Comparison of ENCODE assay signal across 1 cellular context in the genomic region with DNA sequence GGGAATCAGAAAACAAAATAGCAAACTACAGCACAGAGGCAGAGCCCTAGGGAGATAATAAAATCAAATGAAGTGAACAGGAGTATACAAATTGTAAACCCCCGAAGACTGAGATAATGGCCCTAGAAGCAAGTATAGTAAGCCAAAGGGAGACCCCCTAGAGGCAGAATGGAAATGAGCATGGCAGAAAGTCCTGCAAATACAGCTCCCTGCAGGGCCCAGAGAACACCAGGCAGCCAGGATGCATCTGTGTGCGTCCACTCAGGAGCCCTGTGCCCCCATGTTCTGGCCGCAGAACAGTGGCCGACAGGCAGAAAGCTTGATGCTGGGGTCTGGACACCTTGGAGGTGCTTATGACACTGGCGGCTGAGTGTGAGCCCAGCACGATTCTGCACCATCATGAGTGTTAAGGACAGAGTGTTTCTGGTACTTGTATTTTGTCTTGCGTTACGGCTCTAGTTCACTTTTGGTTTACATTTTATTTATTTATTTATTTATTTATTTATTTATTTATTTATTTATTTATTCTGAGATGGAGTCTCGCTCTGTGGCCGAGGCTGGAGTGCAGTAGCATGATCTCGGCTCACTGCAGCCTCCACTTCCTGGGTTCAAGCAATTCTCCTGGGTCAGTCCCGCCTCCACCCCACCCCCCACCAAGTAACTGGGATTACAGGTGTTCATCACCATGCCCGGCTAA.
TF ChIP-seq lines count a peak whose summit lies in the region.

No MANE protein-coding gene starts in this region.

TF ChIP-seq in HEK293, 187 proteins besides CTCF, POLR2A, EP300 and RAD21 (continued from another document and continues in another):
- TF ChIP-seq, protein P1, sequence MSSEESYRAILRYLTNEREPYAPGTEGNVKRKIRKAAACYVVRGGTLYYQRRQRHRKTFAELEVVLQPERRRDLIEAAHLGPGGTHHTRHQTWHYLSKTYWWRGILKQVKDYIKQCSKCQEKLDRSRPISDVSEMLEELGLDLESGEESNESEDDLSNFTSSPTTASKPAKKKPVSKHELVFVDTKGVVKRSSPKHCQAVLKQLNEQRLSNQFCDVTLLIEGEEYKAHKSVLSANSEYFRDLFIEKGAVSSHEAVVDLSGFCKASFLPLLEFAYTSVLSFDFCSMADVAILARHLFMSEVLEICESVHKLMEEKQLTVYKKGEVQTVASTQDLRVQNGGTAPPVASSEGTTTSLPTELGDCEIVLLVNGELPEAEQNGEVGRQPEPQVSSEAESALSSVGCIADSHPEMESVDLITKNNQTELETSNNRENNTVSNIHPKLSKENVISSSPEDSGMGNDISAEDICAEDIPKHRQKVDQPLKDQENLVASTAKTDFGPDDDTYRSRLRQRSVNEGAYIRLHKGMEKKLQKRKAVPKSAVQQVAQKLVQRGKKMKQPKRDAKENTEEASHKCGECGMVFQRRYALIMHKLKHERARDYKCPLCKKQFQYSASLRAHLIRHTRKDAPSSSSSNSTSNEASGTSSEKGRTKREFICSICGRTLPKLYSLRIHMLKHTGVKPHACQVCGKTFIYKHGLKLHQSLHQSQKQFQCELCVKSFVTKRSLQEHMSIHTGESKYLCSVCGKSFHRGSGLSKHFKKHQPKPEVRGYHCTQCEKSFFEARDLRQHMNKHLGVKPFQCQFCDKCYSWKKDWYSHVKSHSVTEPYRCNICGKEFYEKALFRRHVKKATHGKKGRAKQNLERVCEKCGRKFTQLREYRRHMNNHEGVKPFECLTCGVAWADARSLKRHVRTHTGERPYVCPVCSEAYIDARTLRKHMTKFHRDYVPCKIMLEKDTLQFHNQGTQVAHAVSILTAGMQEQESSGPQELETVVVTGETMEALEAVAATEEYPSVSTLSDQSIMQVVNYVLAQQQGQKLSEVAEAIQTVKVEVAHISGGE (tag by site-specific recombination; conservative IDR thresholded peaks at IDR 0.05; ENCODE audit: low read depth): peak; percentile 78
- 0 out of 2 replicates have a peak, but pooled peaks have one; percentile 61 for TF ChIP-seq ZNF292 (tag by site-specific recombination; IDR thresholded peaks at IDR 0.05; ENCODE audit: borderline replicate concordance, low read depth)
- peak; percentile 66; the same call in 1 of the 2 replicates for TF ChIP-seq ZXDB (tag by site-specific recombination; IDR thresholded peaks at IDR 0.05)
- TF ChIP-seq GLI2 (tag by site-specific recombination; IDR thresholded peaks at IDR 0.05; ENCODE audit: borderline replicate concordance, low read depth): peak; percentile 45; the same call in 1 of the 2 replicates
- TF ChIP-seq ZFP3 (tag by site-specific recombination; IDR thresholded peaks at IDR 0.05; ENCODE audit: low read depth): no peak
- TF ChIP-seq ZNF76 (tag by site-specific recombination; IDR thresholded peaks at IDR 0.05; ENCODE audit: borderline replicate concordance, low read depth): no peak
- TF ChIP-seq, protein P2, sequence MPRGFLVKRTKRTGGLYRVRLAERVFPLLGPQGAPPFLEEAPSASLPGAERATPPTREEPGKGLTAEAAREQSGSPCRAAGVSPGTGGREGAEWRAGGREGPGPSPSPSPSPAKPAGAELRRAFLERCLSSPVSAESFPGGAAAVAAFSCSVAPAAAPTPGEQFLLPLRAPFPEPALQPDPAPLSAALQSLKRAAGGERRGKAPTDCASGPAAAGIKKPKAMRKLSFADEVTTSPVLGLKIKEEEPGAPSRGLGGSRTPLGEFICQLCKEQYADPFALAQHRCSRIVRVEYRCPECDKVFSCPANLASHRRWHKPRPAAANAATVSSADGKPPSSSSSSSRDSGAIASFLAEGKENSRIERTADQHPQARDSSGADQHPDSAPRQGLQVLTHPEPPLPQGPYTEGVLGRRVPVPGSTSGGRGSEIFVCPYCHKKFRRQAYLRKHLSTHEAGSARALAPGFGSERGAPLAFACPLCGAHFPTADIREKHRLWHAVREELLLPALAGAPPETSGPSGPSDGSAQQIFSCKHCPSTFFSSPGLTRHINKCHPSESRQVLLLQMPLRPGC (tag by site-specific recombination; IDR thresholded peaks at IDR 0.05): no peak
- peak; percentile 51; the same call in 1 of the 2 replicates for TF ChIP-seq ZNF560 (tag by site-specific recombination; IDR thresholded peaks at IDR 0.05; ENCODE audit: borderline replicate concordance)
- TF ChIP-seq ZBTB6 (tag by site-specific recombination; IDR thresholded peaks at IDR 0.05): no peak
- peak; percentile 53; the same call in 1 of the 2 replicates for TF ChIP-seq ZNF629 (tag by site-specific recombination; IDR thresholded peaks at IDR 0.05)
- no peak for TF ChIP-seq ZSCAN4 (tag by site-specific recombination; IDR thresholded peaks at IDR 0.05)
- peak; percentile 53; the same call in 1 of the 2 replicates for TF ChIP-seq ZNF501 (tag by site-specific recombination; IDR thresholded peaks at IDR 0.05)
- TF ChIP-seq ZNF791 (tag by site-specific recombination; IDR thresholded peaks at IDR 0.05): peak; percentile 81; the same call in 1 of the 2 replicates
- TF ChIP-seq, protein P3, sequence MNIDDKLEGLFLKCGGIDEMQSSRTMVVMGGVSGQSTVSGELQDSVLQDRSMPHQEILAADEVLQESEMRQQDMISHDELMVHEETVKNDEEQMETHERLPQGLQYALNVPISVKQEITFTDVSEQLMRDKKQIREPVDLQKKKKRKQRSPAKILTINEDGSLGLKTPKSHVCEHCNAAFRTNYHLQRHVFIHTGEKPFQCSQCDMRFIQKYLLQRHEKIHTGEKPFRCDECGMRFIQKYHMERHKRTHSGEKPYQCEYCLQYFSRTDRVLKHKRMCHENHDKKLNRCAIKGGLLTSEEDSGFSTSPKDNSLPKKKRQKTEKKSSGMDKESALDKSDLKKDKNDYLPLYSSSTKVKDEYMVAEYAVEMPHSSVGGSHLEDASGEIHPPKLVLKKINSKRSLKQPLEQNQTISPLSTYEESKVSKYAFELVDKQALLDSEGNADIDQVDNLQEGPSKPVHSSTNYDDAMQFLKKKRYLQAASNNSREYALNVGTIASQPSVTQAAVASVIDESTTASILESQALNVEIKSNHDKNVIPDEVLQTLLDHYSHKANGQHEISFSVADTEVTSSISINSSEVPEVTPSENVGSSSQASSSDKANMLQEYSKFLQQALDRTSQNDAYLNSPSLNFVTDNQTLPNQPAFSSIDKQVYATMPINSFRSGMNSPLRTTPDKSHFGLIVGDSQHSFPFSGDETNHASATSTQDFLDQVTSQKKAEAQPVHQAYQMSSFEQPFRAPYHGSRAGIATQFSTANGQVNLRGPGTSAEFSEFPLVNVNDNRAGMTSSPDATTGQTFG (tag by site-specific recombination; IDR thresholded peaks at IDR 0.05; ENCODE audit: borderline replicate concordance): no peak
- TF ChIP-seq ZNF416 (tag by site-specific recombination; IDR thresholded peaks at IDR 0.05): no peak
- no peak for TF ChIP-seq ZNF184 (tag by site-specific recombination; IDR thresholded peaks at IDR 0.05)
- peak; percentile 69 for TF ChIP-seq ZBTB8A (tag by site-specific recombination; IDR thresholded peaks at IDR 0.05)
- no peak for TF ChIP-seq ZNF341 (tag by site-specific recombination; IDR thresholded peaks at IDR 0.05; ENCODE audit: low read depth)
- no peak for TF ChIP-seq KLF1 (tag by site-specific recombination; IDR thresholded peaks at IDR 0.05)
- peak; percentile 69 for TF ChIP-seq REST (tag by site-specific recombination; IDR thresholded peaks at IDR 0.05)
- peak; percentile 90 for TF ChIP-seq ZNF433 (tag by site-specific recombination; IDR thresholded peaks at IDR 0.05; ENCODE audit: low read depth)
- peak; percentile 76; the same call in 1 of the 2 replicates for TF ChIP-seq ZNF558 (tag by site-specific recombination; IDR thresholded peaks at IDR 0.05)
- TF ChIP-seq ZNF426 (tag by site-specific recombination; IDR thresholded peaks at IDR 0.05): peak; percentile 89
- TF ChIP-seq KLF7 (tag by site-specific recombination; IDR thresholded peaks at IDR 0.05; ENCODE audit: borderline replicate concordance): no peak; the same call in 1 of the 2 replicates
- TF ChIP-seq, protein P4, sequence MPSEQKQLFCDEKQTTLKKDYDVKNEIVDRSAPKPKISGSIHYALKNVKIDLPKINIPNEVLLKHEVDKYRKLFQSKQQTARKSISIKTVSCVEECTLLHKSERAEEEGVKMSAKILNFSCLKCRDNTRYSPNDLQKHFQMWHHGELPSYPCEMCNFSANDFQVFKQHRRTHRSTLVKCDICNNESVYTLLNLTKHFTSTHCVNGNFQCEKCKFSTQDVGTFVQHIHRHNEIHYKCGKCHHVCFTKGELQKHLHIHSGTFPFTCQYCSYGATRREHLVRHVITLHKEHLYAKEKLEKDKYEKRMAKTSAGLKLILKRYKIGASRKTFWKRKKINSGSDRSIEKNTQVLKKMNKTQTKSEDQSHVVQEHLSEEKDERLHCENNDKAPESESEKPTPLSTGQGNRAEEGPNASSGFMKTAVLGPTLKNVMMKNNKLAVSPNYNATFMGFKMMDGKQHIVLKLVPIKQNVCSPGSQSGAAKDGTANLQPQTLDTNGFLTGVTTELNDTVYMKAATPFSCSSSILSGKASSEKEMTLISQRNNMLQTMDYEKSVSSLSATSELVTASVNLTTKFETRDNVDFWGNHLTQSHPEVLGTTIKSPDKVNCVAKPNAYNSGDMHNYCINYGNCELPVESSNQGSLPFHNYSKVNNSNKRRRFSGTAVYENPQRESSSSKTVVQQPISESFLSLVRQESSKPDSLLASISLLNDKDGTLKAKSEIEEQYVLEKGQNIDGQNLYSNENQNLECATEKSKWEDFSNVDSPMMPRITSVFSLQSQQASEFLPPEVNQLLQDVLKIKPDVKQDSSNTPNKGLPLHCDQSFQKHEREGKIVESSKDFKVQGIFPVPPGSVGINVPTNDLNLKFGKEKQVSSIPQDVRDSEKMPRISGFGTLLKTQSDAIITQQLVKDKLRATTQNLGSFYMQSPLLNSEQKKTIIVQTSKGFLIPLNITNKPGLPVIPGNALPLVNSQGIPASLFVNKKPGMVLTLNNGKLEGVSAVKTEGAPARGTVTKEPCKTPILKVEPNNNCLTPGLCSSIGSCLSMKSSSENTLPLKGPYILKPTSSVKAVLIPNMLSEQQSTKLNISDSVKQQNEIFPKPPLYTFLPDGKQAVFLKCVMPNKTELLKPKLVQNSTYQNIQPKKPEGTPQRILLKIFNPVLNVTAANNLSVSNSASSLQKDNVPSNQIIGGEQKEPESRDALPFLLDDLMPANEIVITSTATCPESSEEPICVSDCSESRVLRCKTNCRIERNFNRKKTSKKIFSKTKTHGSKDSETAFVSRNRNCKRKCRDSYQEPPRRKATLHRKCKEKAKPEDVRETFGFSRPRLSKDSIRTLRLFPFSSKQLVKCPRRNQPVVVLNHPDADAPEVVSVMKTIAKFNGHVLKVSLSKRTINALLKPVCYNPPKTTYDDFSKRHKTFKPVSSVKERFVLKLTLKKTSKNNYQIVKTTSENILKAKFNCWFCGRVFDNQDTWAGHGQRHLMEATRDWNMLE (tag by site-specific recombination; conservative IDR thresholded peaks at IDR 0.05; ENCODE audit: low read depth): peak; percentile 91
- no peak for TF ChIP-seq ZNF214 (tag by site-specific recombination; IDR thresholded peaks at IDR 0.05; ENCODE audit: borderline replicate concordance)
- no peak for TF ChIP-seq OSR2 (tag by site-specific recombination; IDR thresholded peaks at IDR 0.05)
- TF ChIP-seq HOXD13 (CRISPR knock-in tag; IDR thresholded peaks at IDR 0.05; ENCODE audit: borderline replicate concordance): no peak
